In the genomic region with DNA sequence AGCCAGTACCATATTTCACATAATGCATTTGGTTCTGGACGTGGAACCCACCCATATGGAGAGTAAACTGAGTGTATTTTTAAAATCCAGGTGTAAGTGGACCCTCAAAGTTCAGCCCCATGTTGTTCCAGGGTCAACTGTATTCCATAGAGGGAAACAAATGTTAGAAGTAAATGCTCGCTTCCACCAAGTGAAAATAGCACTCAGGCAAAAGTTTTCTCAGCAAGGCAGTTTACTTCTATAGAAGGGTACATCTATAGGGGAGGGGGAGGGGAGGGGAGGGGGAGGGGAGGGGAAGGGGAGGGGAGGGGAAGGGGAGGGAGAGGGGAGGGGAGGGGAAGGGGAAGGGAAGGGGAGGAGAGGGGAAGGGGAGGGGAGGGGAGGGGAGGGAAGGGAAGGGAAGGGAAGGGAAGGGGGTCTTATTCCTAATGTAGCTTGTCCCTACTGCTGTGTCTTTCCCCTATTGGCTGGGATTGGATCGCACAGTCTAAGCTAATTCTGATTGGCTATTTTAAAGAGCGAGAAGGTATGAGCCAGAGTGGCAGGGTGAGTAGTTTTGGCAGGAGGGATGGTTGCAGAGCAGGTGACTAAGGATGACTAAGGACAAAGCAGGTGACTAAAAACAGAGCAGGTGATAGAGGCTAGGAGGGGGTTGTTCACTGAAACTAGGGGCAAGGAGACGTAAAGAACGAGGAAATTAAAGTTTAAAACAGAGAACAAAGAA, we compare ENCODE assay signal across 17 cellular contexts.
"Had no signal": no experiment of that assay in that cellular context is flagged by ENCODE, and none has a peak within 500 bp of the region (broad histone marks: within the 10 kb centered on the region; RNA-seq: fewer than 3 reads in every experiment).

No MANE protein-coding gene starts in this region.

- H3K27ac Mint-ChIP-seq: activated CD4-positive, alpha-beta T cell treated with anti-CD3 and anti-CD28 coated beads, Interleukin-2, amount 10 ng/mL, durations not matched to agents 24 days and 14 days; activated CD8-positive, alpha-beta T cell treated with anti-CD3 and anti-CD28 coated beads, Interleukin-2, amount 10 ng/mL, durations not matched to agents 7 days and 5 days; activated naive CD8-positive, alpha-beta T cell treated with anti-CD3 and anti-CD28 coated beads for 36 hours; activated T-helper 1 cell treated with anti-CD3 and anti-CD28 coated beads, Interleukin-12 subunit alpha, Interleukin-12 subunit beta, Interleukin-2, Interleukin-4 antibody, amounts not matched to agents 30 ng/mL and 10 ng/mL and 1 ng/mL, durations not matched to agents 14 hours and 24 hours and 36 hours had no signal

- H3K9me3 ChIP-seq: body of pancreas, heart left ventricle, psoas muscle, uterus had no signal

- ATAC-seq: activated CD8-positive, alpha-beta T cell treated with anti-CD3 and anti-CD28 coated beads, Interleukin-2, amount 10 ng/mL, durations not matched to agents 7 days and 5 days; body of pancreas; heart left ventricle; psoas muscle had no signal

- H3K36me3 Mint-ChIP-seq: activated naive CD8-positive, alpha-beta T cell treated with anti-CD3 and anti-CD28 coated beads for 36 hours had no signal

- H3K4me3 Mint-ChIP-seq: activated CD4-positive, alpha-beta T cell treated with anti-CD3 and anti-CD28 coated beads, Interleukin-2, amount 10 ng/mL, durations not matched to agents 24 days and 14 days; activated CD8-positive, alpha-beta T cell treated with anti-CD3 and anti-CD28 coated beads, Interleukin-2, amount 10 ng/mL, durations not matched to agents 7 days and 5 days; activated naive CD8-positive, alpha-beta T cell treated with anti-CD3 and anti-CD28 coated beads for 36 hours; activated T-helper 1 cell treated with anti-CD3 and anti-CD28 coated beads, Interleukin-12 subunit alpha, Interleukin-12 subunit beta, Interleukin-2, Interleukin-4 antibody, amounts not matched to agents 30 ng/mL and 10 ng/mL and 1 ng/mL, durations not matched to agents 14 hours and 24 hours and 36 hours; central memory CD8-positive, alpha-beta T cell had no signal

- H3K27ac ChIP-seq: body of pancreas, coronary artery, heart left ventricle, psoas muscle, uterus had no signal

- DNase-seq: activated CD4-positive, alpha-beta T cell treated with anti-CD3 and anti-CD28 coated beads, Interleukin-2, amount 10 ng/mL, durations not matched to agents 24 days and 14 days; activated CD4-positive, CD25-positive, alpha-beta regulatory T cell; activated CD8-positive, alpha-beta memory T cell treated with anti-CD3 and anti-CD28 coated beads, Interleukin-2, amount 50 U/mL, for 48 hours; activated CD8-positive, alpha-beta T cell treated with anti-CD3 and anti-CD28 coated beads, Interleukin-2, amount 10 ng/mL, durations not matched to agents 7 days and 5 days; activated naive CD8-positive, alpha-beta T cell treated with anti-CD3 and anti-CD28 coated beads for 36 hours; amygdala; body of pancreas; heart left ventricle; midbrain; psoas muscle; stimulated activated CD4-positive, alpha-beta T cell treated with anti-CD3 and anti-CD28 coated beads, Interleukin-12 subunit alpha, Interleukin-12 subunit beta, amount 100 ng/mL, for 4 hours; stimulated activated CD4-positive, alpha-beta T cell treated with anti-CD3 and anti-CD28 coated beads, Interleukin-2, amount 100 ng/mL, for 24 hours; uterus had no signal

- H3K4me3 ChIP-seq: body of pancreas, coronary artery, heart left ventricle, lung, psoas muscle, uterus had no signal

- H3K9me3 Mint-ChIP-seq: activated CD4-positive, alpha-beta T cell treated with anti-CD3 and anti-CD28 coated beads, Interleukin-2, amount 10 ng/mL, durations not matched to agents 24 days and 14 days; activated naive CD8-positive, alpha-beta T cell treated with anti-CD3 and anti-CD28 coated beads for 36 hours; activated T-helper 1 cell treated with anti-CD3 and anti-CD28 coated beads, Interleukin-12 subunit alpha, Interleukin-12 subunit beta, Interleukin-2, Interleukin-4 antibody, amounts not matched to agents 30 ng/mL and 10 ng/mL and 1 ng/mL, durations not matched to agents 14 hours and 24 hours and 36 hours; central memory CD8-positive, alpha-beta T cell had no signal

- H3K4me1 ChIP-seq: uterus had no signal

- H3K36me3 ChIP-seq: heart left ventricle, uterus had no signal
